14 cellular contexts compared by ENCODE assay signal in genomic region chr15:60347480-60348069, GRCh38.
"Had no signal": no experiment of that assay in that cellular context is flagged by ENCODE, and none has a peak within 500 bp of the region (broad histone marks: within the 10 kb centered on the region; RNA-seq: fewer than 3 reads in every experiment).

No MANE protein-coding gene starts in this region.

- H3K27me3 ChIP-seq: ovary, stomach had no signal

- H3K4me3 ChIP-seq: ovary, stomach had no signal

- H3K9me3 Mint-ChIP-seq: activated CD4-positive, alpha-beta memory T cell treated with anti-CD3 and anti-CD28 coated beads for 36 hours; activated naive CD8-positive, alpha-beta T cell treated with anti-CD3 and anti-CD28 coated beads, Interleukin-2, amount 50 U/mL, for 24 hours had no signal

- DNase-seq: activated CD4-positive, alpha-beta memory T cell treated with anti-CD3 and anti-CD28 coated beads for 36 hours; activated CD4-positive, CD25-positive, alpha-beta regulatory T cell treated with anti-CD3 and anti-CD28 coated beads, Interleukin-2, amount 50 U/mL, for 72 hours; activated gamma-delta T cell; activated naive CD8-positive, alpha-beta T cell treated with anti-CD3 and anti-CD28 coated beads, Interleukin-2, amount 50 U/mL, for 24 hours; activated T-cell treated with anti-CD3 and anti-CD28 coated beads, Interleukin-2, amount 50 U/mL, for 48 hours; central memory CD4-positive, alpha-beta T cell; cortex of kidney; erythroblast; nephron progenitor cell; ovary; stimulated activated CD4-positive, alpha-beta T cell treated with anti-CD3 and anti-CD28 coated beads, Interleukin-4, amount 100 ng/mL, for 1 hour; stomach; SW 1271 had no signal

- H3K27ac Mint-ChIP-seq: activated CD4-positive, alpha-beta memory T cell treated with anti-CD3 and anti-CD28 coated beads for 36 hours; activated naive CD8-positive, alpha-beta T cell treated with anti-CD3 and anti-CD28 coated beads, Interleukin-2, amount 50 U/mL, for 24 hours had no signal

- H3K4me3 Mint-ChIP-seq: activated CD4-positive, alpha-beta memory T cell treated with anti-CD3 and anti-CD28 coated beads for 36 hours; activated naive CD8-positive, alpha-beta T cell treated with anti-CD3 and anti-CD28 coated beads, Interleukin-2, amount 50 U/mL, for 24 hours; nephron progenitor cell had no signal

- ATAC-seq: activated naive CD8-positive, alpha-beta T cell treated with anti-CD3 and anti-CD28 coated beads, Interleukin-2, amount 50 U/mL, for 24 hours; left lobe of liver had no signal

- H3K4me1 Mint-ChIP-seq: activated naive CD8-positive, alpha-beta T cell treated with anti-CD3 and anti-CD28 coated beads, Interleukin-2, amount 50 U/mL, for 24 hours had no signal

- H3K27ac ChIP-seq: ovary, stomach had no signal

- H3K36me3 ChIP-seq: ovary had no signal

- H3K27me3 Mint-ChIP-seq: activated CD4-positive, alpha-beta memory T cell treated with anti-CD3 and anti-CD28 coated beads for 36 hours; activated naive CD8-positive, alpha-beta T cell treated with anti-CD3 and anti-CD28 coated beads, Interleukin-2, amount 50 U/mL, for 24 hours had no signal

- H3K9me3 ChIP-seq: ovary, stomach had no signal
